ENCODE assay signal across 8 cellular contexts in genomic region chr10:122374859-122375721, GRCh38. TPM values are rescaled to one million over a fixed set of nuclear protein-coding genes. Genes with fewer than 3 reads are reported as not detected.
DNase-seq lines count a peak whose midpoint lies in the region; ATAC-seq and TF ChIP-seq lines count a peak whose summit lies in the region.

No MANE protein-coding gene starts in this region.

- peak overlapping the region; percentile 90 for H3K9ac ChIP-seq in muscle layer of colon (ENCODE audit: low read length)

- H3K9me3 ChIP-seq in muscle layer of colon (ENCODE audit: low read length): no peaks in the 10 kb centered on the region

- H3K4me1 ChIP-seq in muscle layer of colon (ENCODE audit: insufficient read depth, low read length): peaks cover 20% of the 10 kb centered on the region

- peak overlapping the region; percentile 90 for H3K27ac ChIP-seq in muscle layer of colon (ENCODE audit: low read depth, low read length)

- peak; percentile 45 for DNase-seq in 8988T
- peak; percentile 23 to 77 for DNase-seq in NCI-H526 (lab: John Stamatoyannopoulos, UW)
- peak; percentile 84 for DNase-seq in activated T-cell treated with anti-CD3 and anti-CD28 coated beads, Interleukin-2, amount 50 U/mL, for 1 hour
- no peak for DNase-seq in epithelial cell of proximal tubule (ENCODE audit: low read depth)
- DNase-seq in stimulated activated CD8-positive, alpha-beta memory T cell treated with anti-CD3 and anti-CD28 coated beads, Interleukin-4, amount 100 ng/mL, for 4 hours (ENCODE audit: low read depth in 2 of 2, low spot score in 1 of 2): peak; percentile 34 to 49

- H3K4me3 ChIP-seq in epithelial cell of proximal tubule (ENCODE audit: low read depth, low read length) (peak overlapping the region; percentile 85), muscle layer of colon (ENCODE audit: low read depth in 1 of 2, low read length in 2 of 2) (peak overlapping the region; percentile 87 to 89)

- ATAC-seq in GM18508 (IDR thresholded peaks at IDR 0.05; ENCODE audit: insufficient read depth, unreplicated experiment) (peak; percentile 57), HG02981 (IDR thresholded peaks at IDR 0.05; ENCODE audit: unreplicated experiment) (peak; percentile 45)

- no peaks in the 10 kb centered on the region for H3K36me3 ChIP-seq in muscle layer of colon (ENCODE audit: insufficient read depth, low read length)

- TF ChIP-seq CTCF in epithelial cell of proximal tubule (conservative IDR thresholded peaks at IDR 0.05; ENCODE audit: low read depth, low read length): no peak

- no peaks in the 10 kb centered on the region for H3K27me3 ChIP-seq in muscle layer of colon (ENCODE audit: control insufficient read depth in 1 of 2, insufficient read depth in 2 of 2, low read length in 2 of 2)

RNA-seq across cellular contexts. Expression of gene PLEKHA1, which starts 0.6 kb away (rescaled TPM):
- 58.5 and 84.6 TPM in 2 replicates for total RNA-seq in epithelial cell of proximal tubule
